In genomic region chr11:93515438-93515837, GRCh38 we compare ENCODE assay signal across 1 cellular context.
TF ChIP-seq lines count a peak whose summit lies in the region.

No MANE protein-coding gene starts in this region.

TF ChIP-seq in H1, 55 proteins besides CTCF, POLR2A, EP300 and RAD21:
- TF ChIP-seq SIN3A (conservative IDR thresholded peaks at IDR 0.05 in 1 of 2, IDR thresholded peaks at IDR 0.05 in 1 of 2; ENCODE audit: low read depth in 1 of 2, low read length in 2 of 2): no peak
- no peak for TF ChIP-seq NRF1 (IDR thresholded peaks at IDR 0.05; ENCODE audit: low read depth, low read length)
- no peak for TF ChIP-seq CHD2 (IDR thresholded peaks at IDR 0.05; ENCODE audit: low read length)
- TF ChIP-seq HDAC2 (IDR thresholded peaks at IDR 0.05; ENCODE audit: borderline replicate concordance in 1 of 2, low read depth in 2 of 2, low read length in 2 of 2): no peak
- no peak for TF ChIP-seq RBBP5 (IDR thresholded peaks at IDR 0.05; ENCODE audit: borderline replicate concordance, low read depth, low read length)
- TF ChIP-seq GABPA (IDR thresholded peaks at IDR 0.05; ENCODE audit: borderline replicate concordance, insufficient read depth, low read length): no peak
- no peak for TF ChIP-seq SUZ12 (IDR thresholded peaks at IDR 0.05; ENCODE audit: low read length)
- TF ChIP-seq JUND (IDR thresholded peaks at IDR 0.05; ENCODE audit: low read length): no peak
- TF ChIP-seq ATF2 (IDR thresholded peaks at IDR 0.05; ENCODE audit: low read length): no peak
- TF ChIP-seq BACH1 (IDR thresholded peaks at IDR 0.05; ENCODE audit: low read length): no peak
- no peak for TF ChIP-seq MAFK (IDR thresholded peaks at IDR 0.05; ENCODE audit: low read depth, low read length)
- TF ChIP-seq GTF2F1 (IDR thresholded peaks at IDR 0.05; ENCODE audit: borderline replicate concordance, low read depth, low read length): no peak
- TF ChIP-seq TAF7 (optimal IDR thresholded peaks at IDR 0.05; ENCODE audit: borderline replicate concordance, low read depth, low read length): no peak
- no peak for TF ChIP-seq ASH2L (IDR thresholded peaks at IDR 0.05; ENCODE audit: low read length)
